1 cellular context compared by ENCODE assay signal in the genomic region with DNA sequence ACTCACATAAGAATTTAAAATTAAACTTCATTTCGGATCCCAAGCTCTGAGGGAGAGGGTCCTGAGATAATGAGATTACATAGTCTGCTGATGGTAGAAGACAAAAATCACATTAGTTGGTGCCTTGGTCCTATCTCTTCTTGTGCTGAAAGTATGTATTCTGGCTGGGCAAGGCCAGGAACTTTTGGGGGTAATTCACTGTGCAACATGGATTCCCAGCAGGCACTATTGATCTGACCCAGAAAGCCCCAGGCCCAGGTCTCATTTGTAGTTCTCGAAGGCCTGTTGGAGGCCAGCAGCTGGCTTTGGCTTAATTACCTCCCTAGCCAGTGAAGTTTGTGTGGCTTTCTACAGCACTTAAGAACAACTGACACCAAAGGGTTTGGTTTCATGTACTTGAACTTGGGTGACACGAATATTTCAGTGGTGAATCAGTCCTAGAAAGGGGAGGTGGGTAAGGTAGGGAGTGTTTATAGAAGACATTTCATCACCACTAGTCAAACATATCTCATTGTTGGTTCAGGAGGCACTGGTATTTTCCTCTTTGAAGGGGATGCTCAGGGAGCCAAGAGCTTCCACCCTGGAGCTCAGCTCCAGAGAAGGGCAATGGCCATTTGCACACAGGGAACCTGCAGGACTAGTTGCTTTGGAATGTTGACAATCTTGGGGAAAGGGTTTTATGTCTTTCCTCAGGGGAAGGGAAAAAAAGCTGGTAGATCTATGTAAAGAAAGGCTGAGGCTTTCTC.
TF ChIP-seq lines count a peak whose summit lies in the region.

No MANE protein-coding gene starts in this region.

TF ChIP-seq in HepG2, 621 proteins besides CTCF, POLR2A, EP300 and RAD21 (continued from another document and continues in another):
- TF ChIP-seq, protein P1, sequence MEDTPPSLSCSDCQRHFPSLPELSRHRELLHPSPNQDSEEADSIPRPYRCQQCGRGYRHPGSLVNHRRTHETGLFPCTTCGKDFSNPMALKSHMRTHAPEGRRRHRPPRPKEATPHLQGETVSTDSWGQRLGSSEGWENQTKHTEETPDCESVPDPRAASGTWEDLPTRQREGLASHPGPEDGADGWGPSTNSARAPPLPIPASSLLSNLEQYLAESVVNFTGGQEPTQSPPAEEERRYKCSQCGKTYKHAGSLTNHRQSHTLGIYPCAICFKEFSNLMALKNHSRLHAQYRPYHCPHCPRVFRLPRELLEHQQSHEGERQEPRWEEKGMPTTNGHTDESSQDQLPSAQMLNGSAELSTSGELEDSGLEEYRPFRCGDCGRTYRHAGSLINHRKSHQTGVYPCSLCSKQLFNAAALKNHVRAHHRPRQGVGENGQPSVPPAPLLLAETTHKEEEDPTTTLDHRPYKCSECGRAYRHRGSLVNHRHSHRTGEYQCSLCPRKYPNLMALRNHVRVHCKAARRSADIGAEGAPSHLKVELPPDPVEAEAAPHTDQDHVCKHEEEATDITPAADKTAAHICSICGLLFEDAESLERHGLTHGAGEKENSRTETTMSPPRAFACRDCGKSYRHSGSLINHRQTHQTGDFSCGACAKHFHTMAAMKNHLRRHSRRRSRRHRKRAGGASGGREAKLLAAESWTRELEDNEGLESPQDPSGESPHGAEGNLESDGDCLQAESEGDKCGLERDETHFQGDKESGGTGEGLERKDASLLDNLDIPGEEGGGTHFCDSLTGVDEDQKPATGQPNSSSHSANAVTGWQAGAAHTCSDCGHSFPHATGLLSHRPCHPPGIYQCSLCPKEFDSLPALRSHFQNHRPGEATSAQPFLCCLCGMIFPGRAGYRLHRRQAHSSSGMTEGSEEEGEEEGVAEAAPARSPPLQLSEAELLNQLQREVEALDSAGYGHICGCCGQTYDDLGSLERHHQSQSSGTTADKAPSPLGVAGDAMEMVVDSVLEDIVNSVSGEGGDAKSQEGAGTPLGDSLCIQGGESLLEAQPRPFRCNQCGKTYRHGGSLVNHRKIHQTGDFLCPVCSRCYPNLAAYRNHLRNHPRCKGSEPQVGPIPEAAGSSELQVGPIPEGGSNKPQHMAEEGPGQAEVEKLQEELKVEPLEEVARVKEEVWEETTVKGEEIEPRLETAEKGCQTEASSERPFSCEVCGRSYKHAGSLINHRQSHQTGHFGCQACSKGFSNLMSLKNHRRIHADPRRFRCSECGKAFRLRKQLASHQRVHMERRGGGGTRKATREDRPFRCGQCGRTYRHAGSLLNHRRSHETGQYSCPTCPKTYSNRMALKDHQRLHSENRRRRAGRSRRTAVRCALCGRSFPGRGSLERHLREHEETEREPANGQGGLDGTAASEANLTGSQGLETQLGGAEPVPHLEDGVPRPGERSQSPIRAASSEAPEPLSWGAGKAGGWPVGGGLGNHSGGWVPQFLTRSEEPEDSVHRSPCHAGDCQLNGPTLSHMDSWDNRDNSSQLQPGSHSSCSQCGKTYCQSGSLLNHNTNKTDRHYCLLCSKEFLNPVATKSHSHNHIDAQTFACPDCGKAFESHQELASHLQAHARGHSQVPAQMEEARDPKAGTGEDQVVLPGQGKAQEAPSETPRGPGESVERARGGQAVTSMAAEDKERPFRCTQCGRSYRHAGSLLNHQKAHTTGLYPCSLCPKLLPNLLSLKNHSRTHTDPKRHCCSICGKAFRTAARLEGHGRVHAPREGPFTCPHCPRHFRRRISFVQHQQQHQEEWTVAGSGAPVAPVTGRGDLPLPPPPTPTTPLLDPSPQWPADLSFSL (CRISPR knock-in tag; IDR thresholded peaks at IDR 0.05): no peak
- TF ChIP-seq FOXJ3 (CRISPR knock-in tag; IDR thresholded peaks at IDR 0.05; ENCODE audit: borderline replicate concordance) (peak; percentile 77; the same call in 1 of the 2 replicates), PHF8 (CRISPR knock-in tag; IDR thresholded peaks at IDR 0.05) (no peak), ZNF354B (CRISPR knock-in tag; IDR thresholded peaks at IDR 0.05) (no peak), ZNF75D (CRISPR knock-in tag; IDR thresholded peaks at IDR 0.05; ENCODE audit: borderline replicate concordance) (no peak), ZSCAN22 (CRISPR knock-in tag; IDR thresholded peaks at IDR 0.05) (no peak), ZKSCAN5 (CRISPR knock-in tag; IDR thresholded peaks at IDR 0.05) (no peak), ZNF652 (CRISPR knock-in tag; IDR thresholded peaks at IDR 0.05; ENCODE audit: borderline replicate concordance, low read depth) (peak; percentile 72; the same call in 1 of the 2 replicates), ZNF10 (CRISPR knock-in tag; IDR thresholded peaks at IDR 0.05; ENCODE audit: borderline replicate concordance, low read depth) (no peak), ZMYM4 (CRISPR knock-in tag; IDR thresholded peaks at IDR 0.05) (peak; percentile 77), ZNF383 (CRISPR knock-in tag; IDR thresholded peaks at IDR 0.05; ENCODE audit: borderline replicate concordance) (no peak), PRPF4 (IDR thresholded peaks at IDR 0.05; ENCODE audit: low read depth, low read length, poor library complexity, severe bottlenecking) (no peak), ZNF781 (CRISPR knock-in tag; IDR thresholded peaks at IDR 0.05; ENCODE audit: borderline replicate concordance, not compliant biosample characterization) (no peak), HOXA3 (CRISPR knock-in tag; IDR thresholded peaks at IDR 0.05) (peak; percentile 57; the same call in 1 of the 2 replicates), SMC3 (IDR thresholded peaks at IDR 0.05; ENCODE audit: low read length) (peak; percentile 20; the same call in 1 of the 2 replicates), ZNF713 (CRISPR knock-in tag; IDR thresholded peaks at IDR 0.05) (no peak), ZNF546 (CRISPR knock-in tag; conservative IDR thresholded peaks at IDR 0.05) (no peak), ZNF484 (CRISPR knock-in tag; IDR thresholded peaks at IDR 0.05; ENCODE audit: borderline replicate concordance, low read depth) (no peak), RXRA (CRISPR knock-in tag; IDR thresholded peaks at IDR 0.05) (peak; percentile 88), ONECUT2 (CRISPR knock-in tag; IDR thresholded peaks at IDR 0.05) (no peak), ZNF205 (CRISPR knock-in tag; IDR thresholded peaks at IDR 0.05) (peak; percentile 84), ZNF777 (CRISPR knock-in tag; IDR thresholded peaks at IDR 0.05) (no peak), ZNF772 (CRISPR knock-in tag; IDR thresholded peaks at IDR 0.05) (no peak), ZNF274 (CRISPR knock-in tag; IDR thresholded peaks at IDR 0.05) (no peak), EZH2 (conservative IDR thresholded peaks at IDR 0.05; ENCODE audit: low read depth, low read length) (no peak), ZNF333 (CRISPR knock-in tag; IDR thresholded peaks at IDR 0.05; ENCODE audit: borderline replicate concordance) (no peak), KLF15 (CRISPR knock-in tag; IDR thresholded peaks at IDR 0.05; ENCODE audit: borderline replicate concordance) (no peak), MBD4 (IDR thresholded peaks at IDR 0.05; ENCODE audit: borderline replicate concordance, low read length) (peak; percentile 92), HOXA7 (CRISPR knock-in tag; IDR thresholded peaks at IDR 0.05) (no peak), TAF1 (CRISPR knock-in tag; IDR thresholded peaks at IDR 0.05) (no peak), MAZ (IDR thresholded peaks at IDR 0.05; ENCODE audit: borderline replicate concordance, low read depth, low read length) (no peak), MAZ (CRISPR knock-in tag; IDR thresholded peaks at IDR 0.05; ENCODE audit: low read depth) (no peak), ZNF317 (CRISPR knock-in tag; IDR thresholded peaks at IDR 0.05) (no peak), KDM3A (CRISPR knock-in tag; IDR thresholded peaks at IDR 0.05; ENCODE audit: low read depth) (0 out of 2 replicates have a peak, but pooled peaks have one; percentile 63), NFIB (CRISPR knock-in tag; IDR thresholded peaks at IDR 0.05; ENCODE audit: borderline replicate concordance) (no peak), ZNF460 (CRISPR knock-in tag; IDR thresholded peaks at IDR 0.05; ENCODE audit: borderline replicate concordance) (no peak), CBX2 (IDR thresholded peaks at IDR 0.05; ENCODE audit: low read depth, low read length) (no peak), CBX2 (CRISPR knock-in tag; IDR thresholded peaks at IDR 0.05; ENCODE audit: low read depth) (no peak), ZNF547 (CRISPR knock-in tag; IDR thresholded peaks at IDR 0.05) (no peak), KLF9 (CRISPR knock-in tag; IDR thresholded peaks at IDR 0.05; ENCODE audit: low read depth) (peak; percentile 40; the same call in 1 of the 2 replicates), SNRNP70 (IDR thresholded peaks at IDR 0.05; ENCODE audit: low read depth, low read length) (no peak), ZNF878 (CRISPR knock-in tag; IDR thresholded peaks at IDR 0.05) (peak; percentile 87), ZNF180 (CRISPR knock-in tag; IDR thresholded peaks at IDR 0.05; ENCODE audit: borderline replicate concordance, low read depth) (no peak), TOE1 (CRISPR knock-in tag; IDR thresholded peaks at IDR 0.05) (no peak), KLF6 (CRISPR knock-in tag; IDR thresholded peaks at IDR 0.05) (peak; percentile 68; the same call in 1 of the 2 replicates)
- TF ChIP-seq, protein P2, sequence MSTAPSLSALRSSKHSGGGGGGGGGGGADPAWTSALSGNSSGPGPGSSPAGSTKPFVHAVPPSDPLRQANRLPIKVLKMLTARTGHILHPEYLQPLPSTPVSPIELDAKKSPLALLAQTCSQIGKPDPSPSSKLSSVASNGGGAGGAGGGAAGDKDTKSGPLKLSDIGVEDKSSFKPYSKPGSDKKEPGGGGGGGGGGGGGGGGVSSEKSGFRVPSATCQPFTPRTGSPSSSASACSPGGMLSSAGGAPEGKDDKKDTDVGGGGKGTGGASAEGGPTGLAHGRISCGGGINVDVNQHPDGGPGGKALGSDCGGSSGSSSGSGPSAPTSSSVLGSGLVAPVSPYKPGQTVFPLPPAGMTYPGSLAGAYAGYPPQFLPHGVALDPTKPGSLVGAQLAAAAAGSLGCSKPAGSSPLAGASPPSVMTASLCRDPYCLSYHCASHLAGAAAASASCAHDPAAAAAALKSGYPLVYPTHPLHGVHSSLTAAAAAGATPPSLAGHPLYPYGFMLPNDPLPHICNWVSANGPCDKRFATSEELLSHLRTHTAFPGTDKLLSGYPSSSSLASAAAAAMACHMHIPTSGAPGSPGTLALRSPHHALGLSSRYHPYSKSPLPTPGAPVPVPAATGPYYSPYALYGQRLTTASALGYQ (CRISPR knock-in tag; IDR thresholded peaks at IDR 0.05): peak; percentile 91
- TF ChIP-seq, protein P3, sequence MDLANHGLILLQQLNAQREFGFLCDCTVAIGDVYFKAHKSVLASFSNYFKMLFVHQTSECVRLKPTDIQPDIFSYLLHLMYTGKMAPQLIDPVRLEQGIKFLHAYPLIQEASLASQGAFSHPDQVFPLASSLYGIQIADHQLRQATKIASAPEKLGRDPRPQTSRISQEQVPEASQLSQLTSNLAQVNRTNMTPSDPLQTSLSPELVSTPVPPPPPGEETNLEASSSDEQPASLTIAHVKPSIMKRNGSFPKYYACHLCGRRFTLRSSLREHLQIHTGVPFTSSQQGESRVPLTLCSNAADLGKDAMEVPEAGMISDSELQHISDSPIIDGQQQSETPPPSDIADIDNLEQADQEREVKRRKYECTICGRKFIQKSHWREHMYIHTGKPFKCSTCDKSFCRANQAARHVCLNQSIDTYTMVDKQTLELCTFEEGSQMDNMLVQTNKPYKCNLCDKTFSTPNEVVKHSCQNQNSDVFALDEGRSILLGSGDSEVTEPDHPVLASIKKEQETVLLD (CRISPR knock-in tag; IDR thresholded peaks at IDR 0.05; ENCODE audit: low read depth): no peak
- TF ChIP-seq, protein P4, sequence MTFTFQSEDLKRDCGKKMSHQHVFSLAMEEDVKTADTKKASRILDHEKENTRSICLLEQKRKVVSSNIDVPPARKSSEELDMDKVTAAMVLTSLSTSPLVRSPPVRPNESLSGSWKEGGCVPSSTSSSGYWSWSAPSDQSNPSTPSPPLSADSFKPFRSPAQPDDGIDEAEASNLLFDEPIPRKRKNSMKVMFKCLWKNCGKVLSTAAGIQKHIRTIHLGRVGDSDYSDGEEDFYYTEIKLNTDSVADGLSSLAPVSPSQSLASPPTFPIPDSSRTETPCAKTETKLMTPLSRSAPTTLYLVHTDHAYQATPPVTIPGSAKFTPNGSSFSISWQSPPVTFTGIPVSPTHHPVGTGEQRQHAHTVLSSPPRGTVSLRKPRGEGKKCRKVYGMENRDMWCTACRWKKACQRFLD (CRISPR knock-in tag; IDR thresholded peaks at IDR 0.05; ENCODE audit: borderline replicate concordance): no peak
- TF ChIP-seq, protein P5, sequence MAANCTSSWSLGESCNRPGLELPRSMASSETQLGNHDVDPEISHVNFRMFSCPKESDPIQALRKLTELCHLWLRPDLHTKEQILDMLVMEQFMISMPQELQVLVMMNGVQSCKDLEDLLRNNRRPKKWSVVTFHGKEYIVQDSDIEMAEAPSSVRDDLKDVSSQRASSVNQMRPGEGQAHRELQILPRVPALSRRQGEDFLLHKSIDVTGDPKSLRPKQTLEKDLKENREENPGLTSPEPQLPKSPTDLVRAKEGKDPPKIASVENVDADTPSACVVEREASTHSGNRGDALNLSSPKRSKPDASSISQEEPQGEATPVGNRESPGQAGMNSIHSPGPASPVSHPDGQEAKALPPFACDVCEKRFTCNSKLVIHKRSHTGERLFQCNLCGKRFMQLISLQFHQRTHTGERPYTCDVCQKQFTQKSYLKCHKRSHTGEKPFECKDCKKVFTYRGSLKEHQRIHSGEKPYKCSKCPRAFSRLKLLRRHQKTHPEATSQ (CRISPR knock-in tag; IDR thresholded peaks at IDR 0.05; ENCODE audit: borderline replicate concordance): 0 out of 2 replicates have a peak, but pooled peaks have one; percentile 42
- TF ChIP-seq, protein P6, sequence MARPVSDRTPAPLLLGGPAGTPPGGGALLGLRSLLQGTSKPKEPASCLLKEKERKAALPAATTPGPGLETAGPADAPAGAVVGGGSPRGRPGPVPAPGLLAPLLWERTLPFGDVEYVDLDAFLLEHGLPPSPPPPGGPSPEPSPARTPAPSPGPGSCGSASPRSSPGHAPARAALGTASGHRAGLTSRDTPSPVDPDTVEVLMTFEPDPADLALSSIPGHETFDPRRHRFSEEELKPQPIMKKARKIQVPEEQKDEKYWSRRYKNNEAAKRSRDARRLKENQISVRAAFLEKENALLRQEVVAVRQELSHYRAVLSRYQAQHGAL (CRISPR knock-in tag; IDR thresholded peaks at IDR 0.05; ENCODE audit: not compliant biosample characterization): no peak
- TF ChIP-seq, protein P7, sequence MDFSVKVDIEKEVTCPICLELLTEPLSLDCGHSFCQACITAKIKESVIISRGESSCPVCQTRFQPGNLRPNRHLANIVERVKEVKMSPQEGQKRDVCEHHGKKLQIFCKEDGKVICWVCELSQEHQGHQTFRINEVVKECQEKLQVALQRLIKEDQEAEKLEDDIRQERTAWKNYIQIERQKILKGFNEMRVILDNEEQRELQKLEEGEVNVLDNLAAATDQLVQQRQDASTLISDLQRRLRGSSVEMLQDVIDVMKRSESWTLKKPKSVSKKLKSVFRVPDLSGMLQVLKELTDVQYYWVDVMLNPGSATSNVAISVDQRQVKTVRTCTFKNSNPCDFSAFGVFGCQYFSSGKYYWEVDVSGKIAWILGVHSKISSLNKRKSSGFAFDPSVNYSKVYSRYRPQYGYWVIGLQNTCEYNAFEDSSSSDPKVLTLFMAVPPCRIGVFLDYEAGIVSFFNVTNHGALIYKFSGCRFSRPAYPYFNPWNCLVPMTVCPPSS (IDR thresholded peaks at IDR 0.05): no peak
- TF ChIP-seq, protein P8, sequence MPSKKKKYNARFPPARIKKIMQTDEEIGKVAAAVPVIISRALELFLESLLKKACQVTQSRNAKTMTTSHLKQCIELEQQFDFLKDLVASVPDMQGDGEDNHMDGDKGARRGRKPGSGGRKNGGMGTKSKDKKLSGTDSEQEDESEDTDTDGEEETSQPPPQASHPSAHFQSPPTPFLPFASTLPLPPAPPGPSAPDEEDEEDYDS (CRISPR knock-in tag; IDR thresholded peaks at IDR 0.05): no peak
